12 cellular contexts compared by ENCODE assay signal in genomic region chr10:5449227-5449626, GRCh38. TPM values are rescaled to one million over a fixed set of nuclear protein-coding genes. Genes with fewer than 3 reads are reported as not detected.
A peak's percentile ranks its signal among the peaks of the same experiment; 100 is the strongest.
DNase-seq lines count a peak whose midpoint lies in the region; ATAC-seq, FAIRE-seq and TF ChIP-seq lines count a peak whose summit lies in the region.
"Had no signal": no experiment of that assay in that cellular context is flagged by ENCODE, and none has a peak within 500 bp of the region (broad histone marks: within the 10 kb centered on the region; RNA-seq: fewer than 3 reads in every experiment).

No MANE protein-coding gene starts in this region.

- no peak for FAIRE-seq in GM19239 (lab: Jason Lieb, UNC)

- TF ChIP-seq CTCF in HL-60 (IDR thresholded peaks at IDR 0.05; ENCODE audit: insufficient read depth, low read length) (no peak), breast epithelium (IDR thresholded peaks at IDR 0.05) (no peak), lower lobe of right lung (IDR thresholded peaks at IDR 0.05) (no peak), body of pancreas (IDR thresholded peaks at IDR 0.05) (no peak)

- H3K9ac ChIP-seq in stomach smooth muscle (ENCODE audit: low read length in 2 of 2): peak overlapping the region in 1 of 2 donors; percentile 80
- H3K9ac ChIP-seq: KMS-11 had no signal

- H3K9me3 ChIP-seq in breast epithelium (no peaks in the 10 kb centered on the region), lower lobe of right lung (no peaks in the 10 kb centered on the region), stomach smooth muscle (ENCODE audit: control insufficient read depth in 2 of 2, low read length in 2 of 2) (no peaks in the 10 kb centered on the region), body of pancreas (no peaks in the 10 kb centered on the region)

- ATAC-seq in lower lobe of right lung (no peak), body of pancreas (no peak)

- H3K4me1 ChIP-seq in breast epithelium (no peaks in the 10 kb centered on the region), lower lobe of right lung (peaks cover 15% of the 10 kb centered on the region), stomach smooth muscle (ENCODE audit: control insufficient read depth, insufficient read depth, low read length) (peaks cover 3% of the 10 kb centered on the region), body of pancreas (peaks cover 26% of the 10 kb centered on the region)

- WGBS in body of pancreas, 2 donors: 11 to 18% methylated on average over 2 of the region's 2 CpGs

- H3K36me3 ChIP-seq in breast epithelium: no peaks in the 10 kb centered on the region
- H3K36me3 ChIP-seq in lower lobe of right lung: peaks cover 28% of the 10 kb centered on the region
- peaks cover 15 to 19% of the 10 kb centered on the region in 2 donors for H3K36me3 ChIP-seq in stomach smooth muscle (ENCODE audit: control insufficient read depth in 2 of 2, insufficient read depth in 2 of 2, low read length in 2 of 2)
- H3K36me3 ChIP-seq in body of pancreas (replicated peaks in 1 of 2; ENCODE audit: insufficient read depth in 1 of 2, low read depth in 2 of 2): peaks cover 0 to 14% of the 10 kb centered on the region in 2 donors

- no peak for TF ChIP-seq POLR2A in breast epithelium (IDR thresholded peaks at IDR 0.05)
- TF ChIP-seq POLR2A in body of pancreas (IDR thresholded peaks at IDR 0.05): no peak

- no peak overlapping the region for H3K4me3 ChIP-seq in HL-60 (replicated peaks; ENCODE audit: insufficient read depth, low read length)
- peak overlapping the region; percentile 43 to 68 (median 57) for H3K4me3 ChIP-seq in breast epithelium
- peak overlapping the region; percentile 56 for H3K4me3 ChIP-seq in lower lobe of right lung
- peak overlapping the region; percentile 68 to 77 for H3K4me3 ChIP-seq in stomach smooth muscle (ENCODE audit: low read length in 2 of 2)
- H3K4me3 ChIP-seq in body of pancreas: no peak overlapping the region

- H3K27me3 ChIP-seq in HL-60 (ENCODE audit: insufficient read depth, poor library complexity, severe bottlenecking): no peaks in the 10 kb centered on the region
- H3K27me3 ChIP-seq in breast epithelium: no peaks in the 10 kb centered on the region
- H3K27me3 ChIP-seq in lower lobe of right lung (ENCODE audit: low read depth): no peaks in the 10 kb centered on the region
- no peaks in the 10 kb centered on the region for H3K27me3 ChIP-seq in stomach smooth muscle (ENCODE audit: control insufficient read depth in 1 of 2, insufficient read depth in 2 of 2, low read length in 2 of 2)
- H3K27me3 ChIP-seq in body of pancreas: no peaks in the 10 kb centered on the region

- no peak for DNase-seq in HL-60 (ENCODE audit: low read depth in 1 of 2, low spot score in 1 of 2)
- no peak for DNase-seq in breast epithelium (ENCODE audit: low spot score in 2 of 2)
- no peak for DNase-seq in lower lobe of right lung
- DNase-seq in DMS 273 (lab: John Stamatoyannopoulos, UW; ENCODE audit: unreplicated experiment): no peak
- DNase-seq in GM19239 (ENCODE audit: insufficient read length, low spot score): no peak
- no peak for DNase-seq in DMS79 treated with DMSO at 0.1 percent for 48 hours (lab: John Stamatoyannopoulos, UW)
- DNase-seq in body of pancreas: no peak

- H3K27ac ChIP-seq in HL-60 (replicated peaks): peak overlapping the region; percentile 45
- H3K27ac ChIP-seq in breast epithelium: peak overlapping the region; percentile 65 to 91
- peak overlapping the region; percentile 74 for H3K27ac ChIP-seq in lower lobe of right lung
- H3K27ac ChIP-seq in stomach smooth muscle (ENCODE audit: low read length): no peak overlapping the region
- H3K27ac ChIP-seq in body of pancreas: peak overlapping the region in 2 of 4 donors; percentile 71 to 88
- H3K27ac ChIP-seq: KMS-11 had no signal

- intact Hi-C loops in breast epithelium (cut with DNase I; ENCODE audit: low total_unique reads) (loop anchor here (10.0 kb wide), 1 partner anchor 176 kb away; no protein-coding TSS in a partner anchor), lower lobe of right lung (cut with DNase I) (loop anchor here (10.0 kb wide), 1 partner anchor 176 kb away; no protein-coding TSS in a partner anchor), body of pancreas (cut with DNase I) (no loop called here)

RNA-seq across cellular contexts. Expression of gene NET1, which starts 36.9 kb away (rescaled TPM):
- total RNA-seq in breast epithelium (100 to 1,000 TPM in 2 of 3 donors, 10 to 100 TPM in 1; 87.2 to 179 (median 145) TPM), lower lobe of right lung (46.7 TPM), body of pancreas (10 to 100 TPM; 37.9 to 70.3 TPM)

RNA-seq across cellular contexts. Expression of gene TUBAL3, which starts 44.6 kb away (rescaled TPM):
- total RNA-seq in breast epithelium: 1 to 10 TPM in 2 of 3 donors, not detected in 1; 1.6 to 1.9 TPM
- not detected for total RNA-seq in lower lobe of right lung
- total RNA-seq in body of pancreas: not detected
- total RNA-seq: mesenteric fat pad; T-helper 1 cell treated with Interleukin-12 subunit alpha and Interleukin-12 subunit beta and Interleukin-4 antibody, amounts not matched to agents 30 ng/mL and 1 ng/mL, for 36 hours had no signal

RNA-seq across cellular contexts. Expression of gene CALML5, which starts 50.1 kb away (rescaled TPM):
- 10 to 100 TPM in 2 of 3 donors, not detected in 1; 31.0 to 31.1 TPM for total RNA-seq in breast epithelium
- not detected for total RNA-seq in lower lobe of right lung
- not detected for total RNA-seq in body of pancreas
- total RNA-seq: mesenteric fat pad; NCI-H460; T-helper 1 cell treated with Interleukin-12 subunit alpha and Interleukin-12 subunit beta and Interleukin-4 antibody, amounts not matched to agents 30 ng/mL and 1 ng/mL, for 36 hours had no signal

Comparison
In these comparisons a context has a peak if more than half of its experiments do, and no peak if none do; other contexts are left out.
1. H3K4me3 ChIP-seq: peak in breast epithelium (3 of 3), lower lobe of right lung (single experiment) and stomach smooth muscle (2 of 2); none in HL-60 (single experiment) and body of pancreas (0 of 2).